In genomic region chr1:205300149-205300548, GRCh38 we compare ENCODE assay signal across 1 cellular context.
TF ChIP-seq lines count a peak whose summit lies in the region.

No MANE protein-coding gene starts in this region.

TF ChIP-seq in K562, 482 proteins besides CTCF, POLR2A, EP300 and RAD21:
- TF ChIP-seq TAF9B (IDR thresholded peaks at IDR 0.05; ENCODE audit: partially characterized antibody) = no peak
- no peak for TF ChIP-seq THAP12 (CRISPR knock-in tag; IDR thresholded peaks at IDR 0.05)
- no peak for TF ChIP-seq HDGF (IDR thresholded peaks at IDR 0.05)
- no peak for TF ChIP-seq THAP7 (CRISPR knock-in tag; IDR thresholded peaks at IDR 0.05)
- no peak for TF ChIP-seq E2F1 (CRISPR knock-in tag; IDR thresholded peaks at IDR 0.05)
- no peak for TF ChIP-seq POLR2H (tag; IDR thresholded peaks at IDR 0.05; ENCODE audit: low read depth)
- TF ChIP-seq ZNF239 (CRISPR knock-in tag; IDR thresholded peaks at IDR 0.05) = no peak
- no peak for TF ChIP-seq ETV5 (CRISPR knock-in tag; IDR thresholded peaks at IDR 0.05; ENCODE audit: low read depth)
- no peak for TF ChIP-seq MBD2 (IDR thresholded peaks at IDR 0.05; ENCODE audit: borderline replicate concordance, low read depth)
- no peak for TF ChIP-seq ZFP1 (CRISPR knock-in tag; IDR thresholded peaks at IDR 0.05)
- no peak for TF ChIP-seq ZNF75A (CRISPR knock-in tag; IDR thresholded peaks at IDR 0.05)
- TF ChIP-seq TCF15 (CRISPR knock-in tag; IDR thresholded peaks at IDR 0.05) = no peak
- TF ChIP-seq MYBL2 (IDR thresholded peaks at IDR 0.05; ENCODE audit: low read depth) = no peak
- no peak for TF ChIP-seq MYBL2 (CRISPR knock-in tag; IDR thresholded peaks at IDR 0.05; ENCODE audit: borderline replicate concordance)
- TF ChIP-seq SMAD1 (IDR thresholded peaks at IDR 0.05; ENCODE audit: low read depth, low read length, partially characterized antibody) = no peak
- no peak for TF ChIP-seq CBFB (CRISPR knock-in tag; IDR thresholded peaks at IDR 0.05)
- TF ChIP-seq HMG20A (CRISPR knock-in tag; conservative IDR thresholded peaks at IDR 0.05) = no peak
